Comparison of ENCODE assay signal across 23 cellular contexts in the genomic region with DNA sequence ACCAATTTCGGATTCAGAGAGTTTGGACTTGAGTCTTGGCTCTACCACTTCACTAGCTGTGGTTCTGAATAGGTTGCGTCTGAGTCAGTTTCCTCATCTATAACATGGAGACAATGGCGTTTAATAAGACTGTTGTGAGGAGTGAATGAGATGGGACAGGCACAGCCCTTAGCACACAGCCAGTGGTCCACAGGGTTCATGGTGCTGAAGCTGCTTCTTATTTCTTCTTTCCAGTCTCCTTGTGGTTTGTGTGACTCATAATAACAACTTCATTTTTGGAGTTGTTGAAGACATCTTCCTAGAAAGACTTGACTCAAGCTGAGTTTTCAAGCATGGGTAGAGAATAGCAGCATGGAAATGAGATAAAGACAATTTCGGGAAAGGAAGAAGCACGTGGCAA.
A peak's percentile ranks its signal among the peaks of the same experiment; 100 is the strongest.
DNase-seq lines count a peak whose midpoint lies in the region; ATAC-seq and TF ChIP-seq lines count a peak whose summit lies in the region.
"Had no signal": no experiment of that assay in that cellular context is flagged by ENCODE, and none has a peak within 500 bp of the region (broad histone marks: within the 10 kb centered on the region; RNA-seq: fewer than 3 reads in every experiment).

No MANE protein-coding gene starts in this region.

- DNase-seq in KBM-7 (peak; percentile 0), RKO (ENCODE audit: low spot score) (peak; percentile 1), choroid plexus epithelial cell (ENCODE audit: low read depth) (peak; percentile 33), skeletal muscle cell (ENCODE audit: low read depth) (peak; percentile 9)
- DNase-seq in stimulated activated CD4-positive, alpha-beta T cell treated with anti-CD3 and anti-CD28 coated beads, Interleukin-12 subunit alpha, Interleukin-12 subunit beta, amount 100 ng/mL, for 4 hours, result no peak
- no peak for DNase-seq in activated CD4-positive, alpha-beta T cell treated with anti-CD3 and anti-CD28 coated beads, Interleukin-2, amount 50 U/mL, for 4 hours
- no peak for DNase-seq in activated naive CD4-positive, alpha-beta T cell treated with anti-CD3 and anti-CD28 coated beads, Interleukin-2, amount 50 U/mL, for 16 hours
- DNase-seq: activated B cell treated with CpG ODN at 0.5 μM for 24 hours; activated CD8-positive, alpha-beta T cell treated with anti-CD3 and anti-CD28 coated beads, Interleukin-2, amount 10 ng/mL, durations not matched to agents 7 days and 5 days; activated naive CD4-positive, alpha-beta T cell treated with anti-CD3 and anti-CD28 coated beads, Interleukin-2, amount 10 ng/mL, durations not matched to agents 7 days and 5 days; activated T-cell treated with anti-CD3 and anti-CD28 coated beads, Interleukin-2, amount 50 U/mL, for 24 hours; aorta; COR-L47; effector CD8-positive, alpha-beta T cell; NCI-H1092; NCI-H1930; NCI-H446; NK-92 treated with Interleukin-12 subunit alpha and Interleukin-12 subunit beta, amount 100 ng/mL, for 24 hours; upper lobe of right lung had no signal

- no peak for TF ChIP-seq CTCF in choroid plexus epithelial cell (conservative IDR thresholded peaks at IDR 0.05; ENCODE audit: low read depth, low read length)

- H3K4me3 ChIP-seq in choroid plexus epithelial cell (ENCODE audit: low read depth, low read length) (no peak overlapping the region), skeletal muscle cell (ENCODE audit: low read depth, low read length) (no peak overlapping the region)
- H3K4me3 ChIP-seq: esophagus muscularis mucosa, prostate gland, SK-N-MC, upper lobe of right lung had no signal

- no peak for ATAC-seq in GM18505 (IDR thresholded peaks at IDR 0.05; ENCODE audit: unreplicated experiment)
- ATAC-seq: activated CD8-positive, alpha-beta T cell treated with anti-CD3 and anti-CD28 coated beads, Interleukin-2, amount 10 ng/mL, durations not matched to agents 7 days and 5 days; upper lobe of right lung had no signal

- no peak for TF ChIP-seq POLR2A in GM18505 (IDR thresholded peaks at IDR 0.05; ENCODE audit: borderline replicate concordance, extremely low read depth, insufficient read depth, insufficient read length)

- in situ Hi-C loops in KBM-7 (cut with MboI; ENCODE audit: low pct_unique_long_range_greater_than_20kb, low sequenced_read_pairs), result no loop called here

Comparison
In these comparisons a context has a peak if more than half of its experiments do, and no peak if none do; other contexts are left out.
1. DNase-seq: peak in KBM-7 (single experiment), RKO (single experiment), choroid plexus epithelial cell (single experiment) and skeletal muscle cell (single experiment); none in stimulated activated CD4-positive, alpha-beta T cell treated with anti-CD3 and anti-CD28 coated beads, Interleukin-12 subunit alpha, Interleukin-12 subunit beta, amount 100 ng/mL, for 4 hours (single experiment), activated CD4-positive, alpha-beta T cell treated with anti-CD3 and anti-CD28 coated beads, Interleukin-2, amount 50 U/mL, for 4 hours (0 of 2) and activated naive CD4-positive, alpha-beta T cell treated with anti-CD3 and anti-CD28 coated beads, Interleukin-2, amount 50 U/mL, for 16 hours (single experiment).